Comparison of ENCODE assay signal across 11 cellular contexts in genomic region chr4:78293841-78294301, GRCh38.
DNase-seq lines count a peak whose midpoint lies in the region; FAIRE-seq and TF ChIP-seq lines count a peak whose summit lies in the region.
"Had no signal": no experiment of that assay in that cellular context is flagged by ENCODE, and none has a peak within 500 bp of the region (broad histone marks: within the 10 kb centered on the region; RNA-seq: fewer than 3 reads in every experiment).

No MANE protein-coding gene starts in this region.

- CTCF ChIA-PET in H1 (lab: Charles Lee; ENCODE audit: partially characterized antibody), result interaction anchor here (0.6 to 1.3 kb wide), 2 partner anchors 77 to 234 kb away, joined by 3 to 5 read pairs; no protein-coding TSS in a partner anchor

- H3K56ac ChIP-seq in H1 (replicated peaks; ENCODE audit: insufficient read length, low read depth, low read length), result no peak overlapping the region

- no peak overlapping the region for H2AK5ac ChIP-seq in H1 (ENCODE audit: low read depth, low read length)

- no peaks in the 10 kb centered on the region for H4K20me1 ChIP-seq in H1 (replicated peaks in 1 of 2; ENCODE audit: control insufficient read depth in 1 of 2, insufficient read depth in 2 of 2, low read length in 2 of 2)
- no peaks in the 10 kb centered on the region for H4K20me1 ChIP-seq in osteoblast (ENCODE audit: insufficient read depth, low read length)

- H3K4me3 ChIP-seq in H1 (ENCODE audit: extremely low read depth in 1 of 4, insufficient read depth in 2 of 4, low read depth in 3 of 4, low read length in 4 of 4), result no peak overlapping the region
- H3K4me3 ChIP-seq in osteoblast (ENCODE audit: insufficient read depth, low read length), result peak overlapping the region; percentile 42
- H3K4me3 ChIP-seq in lower leg skin (ENCODE audit: low read depth, poor library complexity, severe bottlenecking), result no peak overlapping the region
- H3K4me3 ChIP-seq: ascending aorta had no signal

- no peaks in the 10 kb centered on the region for H3K27me3 ChIP-seq in H1 (replicated peaks in 1 of 4; ENCODE audit: control insufficient read depth in 3 of 4, extremely low read depth in 1 of 4, insufficient read depth in 3 of 4, low read length in 3 of 4)
- H3K27me3 ChIP-seq in osteoblast (ENCODE audit: insufficient read depth, low read length), result no peaks in the 10 kb centered on the region
- H3K27me3 ChIP-seq: ascending aorta had no signal

- no peaks in the 10 kb centered on the region for H3K23me2 ChIP-seq in H1 (ENCODE audit: low read depth, low read length)

- TF ChIP-seq EP300 in H1 (IDR thresholded peaks at IDR 0.05; ENCODE audit: borderline replicate concordance in 1 of 2, low read depth in 2 of 2, low read length in 2 of 2), result no peak

- no peak overlapping the region for H3K23ac ChIP-seq in H1 (ENCODE audit: insufficient read length)

- TF ChIP-seq RAD21 in H1 (IDR thresholded peaks at IDR 0.05 in 1 of 2, conservative IDR thresholded peaks at IDR 0.05 in 1 of 2; ENCODE audit: low read depth in 2 of 2, low read length in 2 of 2), result peak; percentile 25 to 38; a peak in 2 of 4 replicates

- no peak overlapping the region for H3K9ac ChIP-seq in H1 (replicated peaks in 1 of 4; ENCODE audit: extremely low read depth in 1 of 4, low read depth in 3 of 4, low read length in 3 of 4)

- H3K4me2 ChIP-seq in H1 (ENCODE audit: insufficient read depth in 1 of 2, low read depth in 2 of 2, low read length in 2 of 2), result no peak overlapping the region
- H3K4me2 ChIP-seq in osteoblast (ENCODE audit: insufficient read depth, low read length), result peak overlapping the region; percentile 79

- TF ChIP-seq POLR2A in H1 (IDR thresholded peaks at IDR 0.05; ENCODE audit: control extremely low read depth in 1 of 2, low read depth in 2 of 2, low read length in 2 of 2), result no peak
- no peak for TF ChIP-seq POLR2A in lower leg skin (IDR thresholded peaks at IDR 0.05)

- no peak overlapping the region for H3K4ac ChIP-seq in H1 (replicated peaks; ENCODE audit: insufficient read length, low read depth, low read length)

- H3K79me1 ChIP-seq in H1 (ENCODE audit: low read depth, low read length), result no peaks in the 10 kb centered on the region

- H3K27ac ChIP-seq in H1 (ENCODE audit: low read depth, low read length) (no peak overlapping the region), osteoblast (ENCODE audit: low read depth, low read length) (peak overlapping the region; percentile 73)
- H3K27ac ChIP-seq: ascending aorta had no signal

- H2BK20ac ChIP-seq in H1 (ENCODE audit: low read length), result no peak overlapping the region

- H3K79me2 ChIP-seq in H1 (ENCODE audit: control insufficient read depth in 1 of 2, insufficient read depth in 2 of 2, low read length in 2 of 2) (no peaks in the 10 kb centered on the region), osteoblast (ENCODE audit: insufficient read depth, low read length) (no peaks in the 10 kb centered on the region)

- 35% methylated on average over 4 of the region's 4 CpGs; no CpG with 5 or more reads in 1 of the 2 experiments for WGBS in H1 (ENCODE audit: extremely low coverage in 1 of 2, insufficient coverage in 1 of 2, insufficient read length in 1 of 2, insufficient replicate concordance in 2 of 2, low coverage in 1 of 2, low lambda C conversion rate in 2 of 2, missing lambda C conversion rate in 1 of 2), 2 experiments
- 36 to 47% methylated on average over 4 of the region's 4 CpGs for WGBS in lower leg skin, 2 donors

- no peak overlapping the region for H2BK15ac ChIP-seq in H1 (ENCODE audit: low read length)

- no peak overlapping the region for H4K91ac ChIP-seq in H1 (replicated peaks; ENCODE audit: insufficient read length, low read length)

- no peaks in the 10 kb centered on the region for H3K9me3 ChIP-seq in H1 (ENCODE audit: insufficient read depth in 2 of 2, low read depth in 1 of 2, low read length in 1 of 2)
- H3K9me3 ChIP-seq in osteoblast (ENCODE audit: low read depth, low read length), result no peaks in the 10 kb centered on the region
- H3K9me3 ChIP-seq: ascending aorta had no signal

- peak in 1 of 3 experiments; percentile 10; a peak in 1 of 4 replicates for TF ChIP-seq CTCF in H1 (IDR thresholded peaks at IDR 0.05; ENCODE audit: control extremely low read depth in 1 of 3, insufficient read depth in 1 of 3, low read depth in 1 of 3, low read length in 3 of 3)
- TF ChIP-seq CTCF in osteoblast (IDR thresholded peaks at IDR 0.05; ENCODE audit: extremely low read depth, low read depth, low read length), result peak; percentile 21
- TF ChIP-seq CTCF in lower leg skin (IDR thresholded peaks at IDR 0.05), result no peak

- FAIRE-seq in H1 (lab: Jason Lieb, UNC), result no peak

- no peak overlapping the region for H3K14ac ChIP-seq in H1 (ENCODE audit: insufficient read length)

- intact Hi-C loops in lower leg skin (cut with DNase I; ENCODE audit: low total_unique reads), result no loop called here

- peaks cover 0 to 34% (median 7%) of the 10 kb centered on the region in 4 experiments; a peak in 4 of 8 replicates for H3K36me3 ChIP-seq in H1 (ENCODE audit: control insufficient read depth in 2 of 4, insufficient read depth in 4 of 4, low read length in 3 of 4)
- H3K36me3 ChIP-seq in osteoblast (ENCODE audit: insufficient read depth, low read length), result no peaks in the 10 kb centered on the region
- H3K36me3 ChIP-seq: ascending aorta had no signal

- POLR2A ChIA-PET in H1 (lab: Charles Lee; ENCODE audit: partially characterized antibody), result no interaction called here

- peak overlapping the region; percentile 36; the same call in 1 of the 2 replicates for H2BK5ac ChIP-seq in H1 (ENCODE audit: low read depth, low read length)

- no peak overlapping the region for H4K8ac ChIP-seq in H1 (ENCODE audit: extremely low read depth, insufficient read depth, low read length)

- no peak overlapping the region for H4K5ac ChIP-seq in H1 (ENCODE audit: insufficient read length, low read depth, low read length)

- no peak overlapping the region for H3K18ac ChIP-seq in H1 (ENCODE audit: extremely low read depth, low read length)

- H2AFZ ChIP-seq in H1 (ENCODE audit: low read length) (no peak overlapping the region), osteoblast (ENCODE audit: low read length) (peak overlapping the region; percentile 79)

- H3K4me1 ChIP-seq in H1 (replicated peaks in 1 of 4; ENCODE audit: control insufficient read depth in 3 of 4, insufficient read depth in 4 of 4, low read length in 3 of 4) (no peaks in the 10 kb centered on the region), osteoblast (ENCODE audit: insufficient read depth, low read length) (peaks cover 37% of the 10 kb centered on the region)
- H3K4me1 ChIP-seq: ascending aorta had no signal

- no peak overlapping the region for H2BK12ac ChIP-seq in H1 (ENCODE audit: low read depth, low read length)

- H2BK120ac ChIP-seq in H1 (replicated peaks; ENCODE audit: low read depth, low read length), result no peak overlapping the region

- DNase-seq in ELF-1 (ENCODE audit: low read depth, low spot score), result peak; percentile 44
- DNase-seq in NCI-H226, result peak; percentile 63
- DNase-seq in H1 (ENCODE audit: low read depth in 1 of 2, low spot score in 2 of 2), result no peak
- DNase-seq in osteoblast (ENCODE audit: insufficient read length, low spot score, missing footprints), result no peak
- no peak for DNase-seq in lower leg skin (ENCODE audit: low spot score in 2 of 2)
- no peak for DNase-seq in RPMI8226
- no peak for DNase-seq in DMS79 (lab: John Stamatoyannopoulos, UW)
- no peak for DNase-seq in NCI-H2029 (lab: John Stamatoyannopoulos, UW)
- DNase-seq: activated CD4-positive, alpha-beta T cell treated with anti-CD3 and anti-CD28 coated beads, Interleukin-2, amount 10 ng/mL, durations not matched to agents 24 days and 14 days; glutamatergic neuron had no signal

TF ChIP-seq in H1, 55 proteins besides CTCF, POLR2A, EP300 and RAD21 (continues in another document):
- TF ChIP-seq TCF12 (IDR thresholded peaks at IDR 0.05; ENCODE audit: low read depth, low read length) (no peak), NRF1 (IDR thresholded peaks at IDR 0.05; ENCODE audit: low read depth, low read length) (no peak), CHD1 (IDR thresholded peaks at IDR 0.05; ENCODE audit: low read depth, low read length) (no peak), GTF2F1 (IDR thresholded peaks at IDR 0.05; ENCODE audit: borderline replicate concordance, low read depth, low read length) (no peak), HDAC2 (IDR thresholded peaks at IDR 0.05; ENCODE audit: borderline replicate concordance in 1 of 2, low read depth in 2 of 2, low read length in 2 of 2) (no peak), BACH1 (IDR thresholded peaks at IDR 0.05; ENCODE audit: low read length) (no peak), TEAD4 (IDR thresholded peaks at IDR 0.05; ENCODE audit: low read depth, low read length) (no peak), KDM4A (IDR thresholded peaks at IDR 0.05; ENCODE audit: low read depth, low read length, severe bottlenecking) (no peak), BRCA1 (IDR thresholded peaks at IDR 0.05; ENCODE audit: low read depth, low read length) (no peak), SIRT6 (IDR thresholded peaks at IDR 0.05; ENCODE audit: low read length) (no peak), TAF7 (optimal IDR thresholded peaks at IDR 0.05; ENCODE audit: borderline replicate concordance, low read depth, low read length) (no peak)
- TF ChIP-seq, protein P1, sequence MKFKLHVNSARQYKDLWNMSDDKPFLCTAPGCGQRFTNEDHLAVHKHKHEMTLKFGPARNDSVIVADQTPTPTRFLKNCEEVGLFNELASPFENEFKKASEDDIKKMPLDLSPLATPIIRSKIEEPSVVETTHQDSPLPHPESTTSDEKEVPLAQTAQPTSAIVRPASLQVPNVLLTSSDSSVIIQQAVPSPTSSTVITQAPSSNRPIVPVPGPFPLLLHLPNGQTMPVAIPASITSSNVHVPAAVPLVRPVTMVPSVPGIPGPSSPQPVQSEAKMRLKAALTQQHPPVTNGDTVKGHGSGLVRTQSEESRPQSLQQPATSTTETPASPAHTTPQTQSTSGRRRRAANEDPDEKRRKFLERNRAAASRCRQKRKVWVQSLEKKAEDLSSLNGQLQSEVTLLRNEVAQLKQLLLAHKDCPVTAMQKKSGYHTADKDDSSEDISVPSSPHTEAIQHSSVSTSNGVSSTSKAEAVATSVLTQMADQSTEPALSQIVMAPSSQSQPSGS (IDR thresholded peaks at IDR 0.05; ENCODE audit: low read length), result no peak

Comparison
In these comparisons a context has a peak if more than half of its experiments do, and no peak if none do; other contexts are left out.
1. DNase-seq: peak in ELF-1 (single experiment) and NCI-H226 (single experiment); none in H1 (0 of 2), osteoblast (single experiment), lower leg skin (0 of 2), RPMI8226 (single experiment), DMS79 (single experiment) and NCI-H2029 (single experiment).